Comparison of ENCODE assay signal across 10 cellular contexts in genomic region chr4:76803522-76803921, GRCh38.
DNase-seq lines count a peak whose midpoint lies in the region; ATAC-seq and TF ChIP-seq lines count a peak whose summit lies in the region.
"Had no signal": no experiment of that assay in that cellular context is flagged by ENCODE, and none has a peak within 500 bp of the region (broad histone marks: within the 10 kb centered on the region; RNA-seq: fewer than 3 reads in every experiment).

No MANE protein-coding gene starts in this region.

- intact Hi-C loops in gastrocnemius medialis (cut with DNase I; ENCODE audit: low total_unique reads), result no loop called here

- no peak overlapping the region for H3K27ac ChIP-seq in gastrocnemius medialis
- H3K27ac ChIP-seq: SK-N-MC had no signal

- H3K36me3 ChIP-seq in gastrocnemius medialis, result no peaks in the 10 kb centered on the region

- ATAC-seq in gastrocnemius medialis, result no peak

- in situ Hi-C loops in gastrocnemius medialis (cut with MboI; ENCODE audit: low sequenced_read_pairs in 4 of 4), result no loop called here

- no peak for TF ChIP-seq CTCF in cardiac fibroblast (IDR thresholded peaks at IDR 0.05; ENCODE audit: low read depth, low read length)
- TF ChIP-seq CTCF in nephron progenitor cell (IDR thresholded peaks at IDR 0.05), result no peak
- TF ChIP-seq CTCF in gastrocnemius medialis (IDR thresholded peaks at IDR 0.05 in 4 of 5, conservative IDR thresholded peaks at IDR 0.05 in 1 of 5), result no peak

- peaks cover 2% of the 10 kb centered on the region for H3K27me3 Mint-ChIP-seq in nephron progenitor cell (ENCODE audit: low read depth, poor library complexity)

- H3K4me3 ChIP-seq in cardiac fibroblast (replicated peaks in 1 of 2; ENCODE audit: low read depth in 2 of 2, low read length in 2 of 2) (no peak overlapping the region), gastrocnemius medialis (no peak overlapping the region)
- H3K4me3 ChIP-seq: SK-N-MC had no signal

- peak; percentile 81 for DNase-seq in ELR (ENCODE audit: low read depth)
- peak; percentile 1 for DNase-seq in NCI-H2227 treated with DMSO at 0.1 percent for 48 hours (lab: John Stamatoyannopoulos, UW)
- peak; percentile 76 to 97 for DNase-seq in cardiac fibroblast (ENCODE audit: low read depth in 2 of 2)
- no peak for DNase-seq in nephron progenitor cell
- DNase-seq in activated T-cell treated with anti-CD3 and anti-CD28 coated beads, Interleukin-2, amount 50 U/mL, for 1 hour, result no peak
- DNase-seq in midbrain (lab: John Stamatoyannopoulos, UW), result no peak
- no peak for DNase-seq in gastrocnemius medialis
- DNase-seq in stimulated activated naive CD4-positive, alpha-beta T cell treated with Interleukin-2 at 50 U/mL for 16 hours (lab: John Stamatoyannopoulos, UW), result no peak
- DNase-seq: activated naive CD4-positive, alpha-beta T cell treated with anti-CD3 and anti-CD28 coated beads, Interleukin-2, amount 10 ng/mL, durations not matched to agents 7 days and 5 days had no signal

- TF ChIP-seq POLR2A in gastrocnemius medialis (IDR thresholded peaks at IDR 0.05), result no peak

- H3K9me3 ChIP-seq in gastrocnemius medialis, result no peaks in the 10 kb centered on the region

- no peaks in the 10 kb centered on the region for H3K4me1 ChIP-seq in gastrocnemius medialis

- H3K9me3 Mint-ChIP-seq in nephron progenitor cell, result peaks cover 34% of the 10 kb centered on the region

- peak overlapping the region; percentile 30 for H3K4me3 Mint-ChIP-seq in nephron progenitor cell
- H3K4me3 Mint-ChIP-seq: activated naive CD4-positive, alpha-beta T cell treated with anti-CD3 and anti-CD28 coated beads, Interleukin-2, amount 10 ng/mL, durations not matched to agents 7 days and 5 days had no signal

- H3K4me1 Mint-ChIP-seq in nephron progenitor cell, result peaks cover 65% of the 10 kb centered on the region
- H3K4me1 Mint-ChIP-seq: activated naive CD4-positive, alpha-beta T cell treated with anti-CD3 and anti-CD28 coated beads, Interleukin-2, amount 10 ng/mL, durations not matched to agents 7 days and 5 days had no signal

- peaks cover 32% of the 10 kb centered on the region for H3K36me3 Mint-ChIP-seq in nephron progenitor cell (ENCODE audit: low read depth)
- H3K36me3 Mint-ChIP-seq: activated naive CD4-positive, alpha-beta T cell treated with anti-CD3 and anti-CD28 coated beads, Interleukin-2, amount 10 ng/mL, durations not matched to agents 7 days and 5 days had no signal

- H3K27me3 ChIP-seq in gastrocnemius medialis, result no peaks in the 10 kb centered on the region

- peak overlapping the region; percentile 98 for H3K27ac Mint-ChIP-seq in nephron progenitor cell
- H3K27ac Mint-ChIP-seq: activated naive CD4-positive, alpha-beta T cell treated with anti-CD3 and anti-CD28 coated beads, Interleukin-2, amount 10 ng/mL, durations not matched to agents 7 days and 5 days had no signal

Comparison
In these comparisons a context has a peak if more than half of its experiments do, and no peak if none do; other contexts are left out.
1. DNase-seq: peak in ELR (single experiment), NCI-H2227 treated with DMSO at 0.1 percent for 48 hours (single experiment) and cardiac fibroblast (2 of 2); none in nephron progenitor cell (single experiment), activated T-cell treated with anti-CD3 and anti-CD28 coated beads, Interleukin-2, amount 50 U/mL, for 1 hour (single experiment), midbrain (single experiment), gastrocnemius medialis (0 of 2) and stimulated activated naive CD4-positive, alpha-beta T cell treated with Interleukin-2 at 50 U/mL for 16 hours (single experiment).